In genomic region chr18:46916551-46917107, GRCh38 we compare ENCODE assay signal across 8 cellular contexts. TPM values are rescaled to one million over a fixed set of nuclear protein-coding genes. Genes with fewer than 3 reads are reported as not detected.
DNase-seq lines count a peak whose midpoint lies in the region; ATAC-seq, FAIRE-seq and TF ChIP-seq lines count a peak whose summit lies in the region.

No MANE protein-coding gene starts in this region.

- peak overlapping the region; percentile 52 for H3K4me3 ChIP-seq in mucosa of stomach (ENCODE audit: low read length)

- H3K9me3 ChIP-seq in mucosa of stomach (ENCODE audit: control insufficient read depth, low read length), result no peaks in the 10 kb centered on the region

- H3K27ac Mint-ChIP-seq in IgD-negative memory B cell, result peak overlapping the region; percentile 69 to 91 (median 87)
- H3K27ac Mint-ChIP-seq in WTC11, result peak overlapping the region; percentile 88
- H3K27ac Mint-ChIP-seq in endothelial cell (ENCODE audit: unreplicated experiment), result peak overlapping the region; percentile 87

- POLR2A ChIA-PET in WTC11 (lab: Charles Lee), result interaction anchor here (1.1 kb wide), 1 partner anchor 24 kb away, joined by 3 read pairs; no protein-coding TSS in a partner anchor

- peaks cover 0 to 2% (median 0%) of the 10 kb centered on the region in 3 donors for H3K9me3 Mint-ChIP-seq in IgD-negative memory B cell
- H3K9me3 Mint-ChIP-seq in WTC11, result no peaks in the 10 kb centered on the region
- H3K9me3 Mint-ChIP-seq in endothelial cell (ENCODE audit: unreplicated experiment), result no peaks in the 10 kb centered on the region

- peak overlapping the region; percentile 83 for H3K9ac ChIP-seq in mucosa of stomach (ENCODE audit: low read length)

- H3K4me1 Mint-ChIP-seq in IgD-negative memory B cell (peaks cover 12 to 37% (median 28%) of the 10 kb centered on the region in 3 donors), WTC11 (peaks cover 68% of the 10 kb centered on the region), endothelial cell (ENCODE audit: unreplicated experiment) (peaks cover 53% of the 10 kb centered on the region)

- H3K27me3 Mint-ChIP-seq in IgD-negative memory B cell (no peaks in the 10 kb centered on the region), WTC11 (ENCODE audit: low read depth) (no peaks in the 10 kb centered on the region), endothelial cell (ENCODE audit: unreplicated experiment) (peaks cover 6% of the 10 kb centered on the region)

- DNase-seq in COLO829 (ENCODE audit: low spot score) (peak; percentile 23), WTC11 (ENCODE audit: low spot score) (no peak), endothelial cell (ENCODE audit: low spot score) (no peak), urothelium cell line (ENCODE audit: low spot score) (peak; percentile 23), NCI-H1436 treated with DMSO at 0.1 percent for 48 hours (lab: John Stamatoyannopoulos, UW) (no peak)

- ATAC-seq in GM19023 (IDR thresholded peaks at IDR 0.05; ENCODE audit: unreplicated experiment) (peak; percentile 31), WTC11 (no peak; the same call in 1 of the 2 replicates)

- no peaks in the 10 kb centered on the region for H3K27me3 ChIP-seq in mucosa of stomach (ENCODE audit: control insufficient read depth, insufficient read depth, low read length)

- H3K36me3 ChIP-seq in mucosa of stomach (ENCODE audit: control insufficient read depth, insufficient read depth, low read length), result no peaks in the 10 kb centered on the region

- TF ChIP-seq CTCF in WTC11 (IDR thresholded peaks at IDR 0.05), result no peak
- TF ChIP-seq CTCF in endothelial cell (IDR thresholded peaks at IDR 0.05; ENCODE audit: unreplicated experiment), result no peak

- H3K36me3 Mint-ChIP-seq in IgD-negative memory B cell (no peaks in the 10 kb centered on the region), WTC11 (no peaks in the 10 kb centered on the region; the same call in 1 of the 2 replicates), endothelial cell (ENCODE audit: low read depth, unreplicated experiment) (peaks cover 8% of the 10 kb centered on the region)

- CTCF ChIA-PET in WTC11 (lab: Charles Lee), result interaction anchor here (0.6 to 1.4 kb wide), 4 partner anchors 17 to 259 kb away, joined by 3 to 6 read pairs (median 5); no protein-coding TSS in a partner anchor

- H3K4me1 ChIP-seq in mucosa of stomach (ENCODE audit: control insufficient read depth, insufficient read depth, low read length), result peaks cover 6% of the 10 kb centered on the region

- peak overlapping the region; percentile 87 to 99 (median 96) for H3K4me3 Mint-ChIP-seq in IgD-negative memory B cell
- H3K4me3 Mint-ChIP-seq in WTC11, result peak overlapping the region; percentile 93
- H3K4me3 Mint-ChIP-seq in endothelial cell (ENCODE audit: unreplicated experiment), result peak overlapping the region; percentile 95

- FAIRE-seq in urothelium cell line (lab: Jason Lieb, UNC), result no peak

TF ChIP-seq in WTC11, 78 proteins besides CTCF, POLR2A, EP300 and RAD21:
- TF ChIP-seq FOXK1 (CRISPR knock-in tag; IDR thresholded peaks at IDR 0.05) (no peak), PRRX2 (CRISPR knock-in tag; IDR thresholded peaks at IDR 0.05) (no peak), MXD4 (CRISPR knock-in tag; IDR thresholded peaks at IDR 0.05; ENCODE audit: borderline replicate concordance) (no peak), SMAD3 (CRISPR knock-in tag; IDR thresholded peaks at IDR 0.05; ENCODE audit: borderline replicate concordance) (no peak), JAZF1 (CRISPR knock-in tag; IDR thresholded peaks at IDR 0.05) (no peak), SP1 (CRISPR knock-in tag; conservative IDR thresholded peaks at IDR 0.05) (no peak), ZNF396 (CRISPR knock-in tag; IDR thresholded peaks at IDR 0.05; ENCODE audit: borderline replicate concordance) (no peak), GABPB1 (CRISPR knock-in tag; IDR thresholded peaks at IDR 0.05) (no peak), CREB1 (CRISPR knock-in tag; IDR thresholded peaks at IDR 0.05) (no peak)
- TF ChIP-seq, protein P1, sequence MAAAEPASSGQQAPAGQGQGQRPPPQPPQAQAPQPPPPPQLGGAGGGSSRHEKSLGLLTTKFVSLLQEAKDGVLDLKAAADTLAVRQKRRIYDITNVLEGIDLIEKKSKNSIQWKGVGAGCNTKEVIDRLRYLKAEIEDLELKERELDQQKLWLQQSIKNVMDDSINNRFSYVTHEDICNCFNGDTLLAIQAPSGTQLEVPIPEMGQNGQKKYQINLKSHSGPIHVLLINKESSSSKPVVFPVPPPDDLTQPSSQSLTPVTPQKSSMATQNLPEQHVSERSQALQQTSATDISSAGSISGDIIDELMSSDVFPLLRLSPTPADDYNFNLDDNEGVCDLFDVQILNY (CRISPR knock-in tag; IDR thresholded peaks at IDR 0.05), result no peak
- TF ChIP-seq, protein P2, sequence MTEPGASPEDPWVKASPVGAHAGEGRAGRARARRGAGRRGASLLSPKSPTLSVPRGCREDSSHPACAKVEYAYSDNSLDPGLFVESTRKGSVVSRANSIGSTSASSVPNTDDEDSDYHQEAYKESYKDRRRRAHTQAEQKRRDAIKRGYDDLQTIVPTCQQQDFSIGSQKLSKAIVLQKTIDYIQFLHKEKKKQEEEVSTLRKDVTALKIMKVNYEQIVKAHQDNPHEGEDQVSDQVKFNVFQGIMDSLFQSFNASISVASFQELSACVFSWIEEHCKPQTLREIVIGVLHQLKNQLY (CRISPR knock-in tag; IDR thresholded peaks at IDR 0.05), result no peak
- TF ChIP-seq, protein P3, sequence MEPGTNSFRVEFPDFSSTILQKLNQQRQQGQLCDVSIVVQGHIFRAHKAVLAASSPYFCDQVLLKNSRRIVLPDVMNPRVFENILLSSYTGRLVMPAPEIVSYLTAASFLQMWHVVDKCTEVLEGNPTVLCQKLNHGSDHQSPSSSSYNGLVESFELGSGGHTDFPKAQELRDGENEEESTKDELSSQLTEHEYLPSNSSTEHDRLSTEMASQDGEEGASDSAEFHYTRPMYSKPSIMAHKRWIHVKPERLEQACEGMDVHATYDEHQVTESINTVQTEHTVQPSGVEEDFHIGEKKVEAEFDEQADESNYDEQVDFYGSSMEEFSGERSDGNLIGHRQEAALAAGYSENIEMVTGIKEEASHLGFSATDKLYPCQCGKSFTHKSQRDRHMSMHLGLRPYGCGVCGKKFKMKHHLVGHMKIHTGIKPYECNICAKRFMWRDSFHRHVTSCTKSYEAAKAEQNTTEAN (CRISPR knock-in tag; IDR thresholded peaks at IDR 0.05), result no peak
- TF ChIP-seq, protein P4, sequence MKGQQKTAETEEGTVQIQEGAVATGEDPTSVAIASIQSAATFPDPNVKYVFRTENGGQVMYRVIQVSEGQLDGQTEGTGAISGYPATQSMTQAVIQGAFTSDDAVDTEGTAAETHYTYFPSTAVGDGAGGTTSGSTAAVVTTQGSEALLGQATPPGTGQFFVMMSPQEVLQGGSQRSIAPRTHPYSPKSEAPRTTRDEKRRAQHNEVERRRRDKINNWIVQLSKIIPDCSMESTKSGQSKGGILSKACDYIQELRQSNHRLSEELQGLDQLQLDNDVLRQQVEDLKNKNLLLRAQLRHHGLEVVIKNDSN (CRISPR knock-in tag; IDR thresholded peaks at IDR 0.05), result no peak

RNA-seq across cellular contexts. Expression of gene PIAS2, which starts 0.7 kb away (rescaled TPM):
- polyA plus RNA-seq in IgD-negative memory B cell, result 15.8 TPM
- total RNA-seq in WTC11 (2021), result 50.7 to 60.6 TPM (median 57.8 TPM) in 3 replicates
- 47.5 TPM for total RNA-seq in endothelial cell (ENCODE audit: unreplicated experiment)

RNA-seq across cellular contexts. Expression of gene KATNAL2, which starts 0.8 kb away (rescaled TPM):
- 0.59 TPM for polyA plus RNA-seq in IgD-negative memory B cell
- total RNA-seq in WTC11 (2021) (9.9 to 12.1 TPM (median 11.7 TPM) in 3 replicates), endothelial cell (ENCODE audit: unreplicated experiment) (7.9 TPM)

Comparison
In these comparisons a context has a peak if more than half of its experiments do, and no peak if none do; other contexts are left out.
1. DNase-seq: peak in COLO829 (single experiment) and urothelium cell line (single experiment); none in WTC11 (single experiment), endothelial cell (single experiment) and NCI-H1436 treated with DMSO at 0.1 percent for 48 hours (single experiment).
2. Peak in every context shown above with its lines, with median percentiles within 50 percentile points of each other: H3K27ac Mint-ChIP-seq and H3K4me3 Mint-ChIP-seq.